Comparison of ENCODE assay signal across 16 cellular contexts in genomic region chr10:43958071-43958432, GRCh38.
"Had no signal": no experiment of that assay in that cellular context is flagged by ENCODE, and none has a peak within 500 bp of the region (broad histone marks: within the 10 kb centered on the region; RNA-seq: fewer than 3 reads in every experiment).

No MANE protein-coding gene starts in this region.

- H3K27ac ChIP-seq: gastrocnemius medialis, neutrophil, parathyroid adenoma, sigmoid colon had no signal

- H3K9me3 ChIP-seq: gastrocnemius medialis, neutrophil, sigmoid colon had no signal

- ATAC-seq: activated CD4-positive, CD25-positive, alpha-beta regulatory T cell treated with anti-CD3 and anti-CD28 coated beads, Interleukin-2, amount 50 U/mL, for 24 hours; gastrocnemius medialis; naive thymus-derived CD8-positive, alpha-beta T cell; SK-N-SH treated with all-trans-retinoic acid at 6 μM for 48 hours; stimulated activated naive B cell treated with anti-CD40 and anti-IgM and Interleukin-4, amounts not matched to agents 10 μg/mL and 1 μg/mL and 100 μg/mL, for 72 hours; T-cell had no signal

- H3K27me3 ChIP-seq: gastrocnemius medialis, sigmoid colon had no signal

- H3K36me3 ChIP-seq: gastrocnemius medialis, neutrophil, sigmoid colon had no signal

- H2AFZ ChIP-seq: parathyroid adenoma had no signal

- DNase-seq: activated naive CD4-positive, alpha-beta T cell treated with anti-CD3 and anti-CD28 coated beads for 36 hours; anterior cingulate cortex; caudate nucleus; gastrocnemius medialis; kidney glomerular epithelial cell; mesendoderm; naive thymus-derived CD8-positive, alpha-beta T cell; sigmoid colon; stimulated activated CD4-positive, alpha-beta T cell treated with anti-CD3 and anti-CD28 coated beads, Interleukin-4, amount 100 ng/mL, for 4 hours; stimulated activated naive B cell treated with anti-CD40 and anti-IgM and Interleukin-4, amounts not matched to agents 10 μg/mL and 1 μg/mL and 100 μg/mL, for 72 hours; T-cell; T1000 had no signal

- H3K4me3 ChIP-seq: gastrocnemius medialis, sigmoid colon had no signal

- H3K9ac ChIP-seq: parathyroid adenoma had no signal

- H3K4me1 ChIP-seq: gastrocnemius medialis had no signal
